In the genomic region with DNA sequence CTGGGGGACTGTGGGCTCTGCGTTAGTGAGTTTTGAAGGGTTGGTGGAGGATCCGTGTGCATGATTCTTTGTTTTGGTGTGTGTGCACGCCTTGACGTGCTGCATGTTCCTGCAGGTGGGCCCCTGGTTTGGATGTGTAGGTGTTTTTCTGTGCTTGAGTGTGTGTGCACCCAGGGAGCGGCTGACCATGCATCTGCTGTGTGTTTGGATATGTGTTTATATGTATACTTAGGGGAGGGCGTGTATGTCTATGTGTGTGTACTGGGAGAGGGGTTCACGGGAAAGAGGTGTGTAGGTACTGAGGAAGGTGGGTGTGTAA, we compare ENCODE assay signal across 1 cellular context.
TF ChIP-seq lines count a peak whose summit lies in the region.

No MANE protein-coding gene starts in this region.

TF ChIP-seq in IMR-90, 13 proteins besides CTCF, POLR2A, EP300 and RAD21:
- TF ChIP-seq BHLHE40 (IDR thresholded peaks at IDR 0.05; ENCODE audit: low read depth, low read length) = no peak
